Comparison of ENCODE assay signal across 22 cellular contexts in genomic region chr9:89065921-89066320, GRCh38.
"Had no signal": no experiment of that assay in that cellular context is flagged by ENCODE, and none has a peak within 500 bp of the region (broad histone marks: within the 10 kb centered on the region; RNA-seq: fewer than 3 reads in every experiment).

No MANE protein-coding gene starts in this region.

- H3K27ac ChIP-seq: adrenal gland, colonic mucosa, SJCRH30, VCaP had no signal

- H3K9me3 ChIP-seq: adrenal gland, colonic mucosa, SJCRH30, SK-N-SH had no signal

- ATAC-seq: activated T-cell treated with anti-CD3 and anti-CD28 coated beads, Interleukin-2, amount 50 U/mL, for 72 hours; Panc1; Right ventricle myocardium inferior had no signal

- H3K9ac ChIP-seq: SK-N-SH had no signal

- H3K4me1 ChIP-seq: adrenal gland, colonic mucosa, SJCRH30 had no signal

- DNase-seq: activated CD4-positive, alpha-beta memory T cell treated with anti-CD3 and anti-CD28 coated beads, Interleukin-2, amount 10 ng/mL, durations not matched to agents 7 days and 5 days; activated CD4-positive, alpha-beta T cell treated with anti-CD3 and anti-CD28 coated beads, Interleukin-2, amount 10 ng/mL, durations not matched to agents 7 days and 5 days; activated CD4-positive, CD25-positive, alpha-beta regulatory T cell; activated CD8-positive, alpha-beta memory T cell treated with anti-CD3 and anti-CD28 coated beads, Interleukin-2, amount 50 U/mL, for 4 hours; activated naive CD4-positive, alpha-beta T cell treated with anti-CD3 and anti-CD28 coated beads, Interleukin-2, amount 50 U/mL, for 16 hours; activated naive CD8-positive, alpha-beta T cell treated with anti-CD3 and anti-CD28 coated beads, Interleukin-2, amount 10 ng/mL, durations not matched to agents 7 days and 5 days; activated T-cell treated with anti-CD3 and anti-CD28 coated beads, Interleukin-2, amount 50 U/mL, for 72 hours; adrenal gland; anterior cingulate cortex; colonic mucosa; NCI-H1105 treated with DMSO at 0.1 percent for 48 hours; NCI-H1436 treated with DMSO at 0.1 percent for 48 hours; NCI-H187; NCI-H2081; NCI-H446; RPMI8226; SJCRH30; SK-N-SH; T-helper 1 cell had no signal

- H3K27me3 ChIP-seq: adrenal gland, colonic mucosa, SJCRH30 had no signal

- H3K36me3 ChIP-seq: adrenal gland, colonic mucosa, SJCRH30 had no signal

- H3K4me3 ChIP-seq: adrenal gland, colonic mucosa, SJCRH30 had no signal

- H3K4me2 ChIP-seq: SK-N-SH had no signal
